In genomic region chr1:54474500-54475235, GRCh38 we compare ENCODE assay signal across 7 cellular contexts.
DNase-seq lines count a peak whose midpoint lies in the region; ATAC-seq lines count a peak whose summit lies in the region.

No MANE protein-coding gene starts in this region.

- peak overlapping the region; percentile 82 for H3K27ac Mint-ChIP-seq in stimulated activated effector memory CD8-positive, alpha-beta T cell treated with anti-CD3 and anti-CD28 coated beads, Interleukin-12 subunit alpha, Interleukin-12 subunit beta, amount 100 ng/mL, for 72 hours

- no peaks in the 10 kb centered on the region for H3K36me3 ChIP-seq in MG63

- no peaks in the 10 kb centered on the region for H3K36me3 Mint-ChIP-seq in stimulated activated effector memory CD8-positive, alpha-beta T cell treated with anti-CD3 and anti-CD28 coated beads, Interleukin-12 subunit alpha, Interleukin-12 subunit beta, amount 100 ng/mL, for 72 hours

- peaks cover 47% of the 10 kb centered on the region for H3K4me1 Mint-ChIP-seq in stimulated activated effector memory CD8-positive, alpha-beta T cell treated with anti-CD3 and anti-CD28 coated beads, Interleukin-12 subunit alpha, Interleukin-12 subunit beta, amount 100 ng/mL, for 72 hours

- DNase-seq in NCI-H1105 (lab: John Stamatoyannopoulos, UW) (peak; percentile 65), MG63 (no peak), pons (ENCODE audit: low spot score) (no peak)
- DNase-seq in activated T-cell treated with anti-CD3 and anti-CD28 coated beads, Interleukin-2, amount 50 U/mL, for 48 hours: peak; percentile 41 to 52
- DNase-seq in stimulated activated effector memory CD8-positive, alpha-beta T cell treated with anti-CD3 and anti-CD28 coated beads, Interleukin-12 subunit alpha, Interleukin-12 subunit beta, amount 100 ng/mL, for 72 hours (ENCODE audit: low spot score in 2 of 2): no peak

- ATAC-seq in stimulated activated effector memory CD8-positive, alpha-beta T cell treated with anti-CD3 and anti-CD28 coated beads, Interleukin-12 subunit alpha, Interleukin-12 subunit beta, amount 100 ng/mL, for 72 hours: peak; percentile 60
- no peak for ATAC-seq in HG03025 (IDR thresholded peaks at IDR 0.05; ENCODE audit: low FRiP score, unreplicated experiment)

- H3K27me3 ChIP-seq in MG63: no peaks in the 10 kb centered on the region

- no peaks in the 10 kb centered on the region for H3K9me3 ChIP-seq in MG63

- no peaks in the 10 kb centered on the region for H3K9me3 Mint-ChIP-seq in stimulated activated effector memory CD8-positive, alpha-beta T cell treated with anti-CD3 and anti-CD28 coated beads, Interleukin-12 subunit alpha, Interleukin-12 subunit beta, amount 100 ng/mL, for 72 hours

- peak overlapping the region; percentile 71 for H3K4me3 Mint-ChIP-seq in stimulated activated effector memory CD8-positive, alpha-beta T cell treated with anti-CD3 and anti-CD28 coated beads, Interleukin-12 subunit alpha, Interleukin-12 subunit beta, amount 100 ng/mL, for 72 hours

- peak overlapping the region; percentile 10 for H3K4me3 ChIP-seq in iPS-11a (ENCODE audit: low read depth, low read length)
- no peak overlapping the region for H3K4me3 ChIP-seq in MG63

Comparison
In these comparisons a context has a peak if more than half of its experiments do, and no peak if none do; other contexts are left out.
1. DNase-seq: peak in NCI-H1105 (single experiment) and activated T-cell treated with anti-CD3 and anti-CD28 coated beads, Interleukin-2, amount 50 U/mL, for 48 hours (2 of 2); none in stimulated activated effector memory CD8-positive, alpha-beta T cell treated with anti-CD3 and anti-CD28 coated beads, Interleukin-12 subunit alpha, Interleukin-12 subunit beta, amount 100 ng/mL, for 72 hours (0 of 2), MG63 (single experiment) and pons (single experiment).